ENCODE assay signal across 9 cellular contexts in genomic region chr17:77456951-77457548, GRCh38.
DNase-seq lines count a peak whose midpoint lies in the region; ATAC-seq, FAIRE-seq and TF ChIP-seq lines count a peak whose summit lies in the region.
"Had no signal": no experiment of that assay in that cellular context is flagged by ENCODE, and none has a peak within 500 bp of the region (broad histone marks: within the 10 kb centered on the region; RNA-seq: fewer than 3 reads in every experiment).

No MANE protein-coding gene starts in this region.

- CTCF ChIA-PET in CD4-positive, alpha-beta memory T cell (lab: Charles Lee; ENCODE audit: partially characterized antibody), result interaction anchor here (0.8 to 2.4 kb wide), 4 partner anchors 12 to 57 kb away, joined by 4 to 22 read pairs (median 6); no protein-coding TSS in a partner anchor
- CTCF ChIA-PET in IMR-90 (lab: Yijun Ruan, JAX), result no interaction called here

- H3K56ac ChIP-seq in IMR-90 (ENCODE audit: extremely low read depth, insufficient read depth, low read length), result no peak overlapping the region

- H4K91ac ChIP-seq in IMR-90 (ENCODE audit: insufficient read depth, low read depth, low read length) (no peak overlapping the region), neuronal stem cell (ENCODE audit: low read depth, low read length, poor library complexity) (no peak overlapping the region)

- intact Hi-C loops in CD4-positive, alpha-beta memory T cell (cut with micrococcal nuclease), result loop anchor here (1.0 to 5.0 kb wide), 3 partner anchors 8 to 55 kb away; no protein-coding TSS in a partner anchor
- intact Hi-C loops in IMR-90 (cut with micrococcal nuclease), result no loop called here

- H3K4me3 ChIP-seq in CD4-positive, alpha-beta memory T cell (ENCODE audit: low read length in 2 of 2), result peak overlapping the region; percentile 73 to 94
- H3K4me3 ChIP-seq in IMR-90 (ENCODE audit: insufficient read depth, low read depth, low read length) (no peak overlapping the region), astrocyte (ENCODE audit: insufficient read depth, low read depth, low read length) (no peak overlapping the region), neuronal stem cell (ENCODE audit: low read length in 2 of 2) (no peak overlapping the region)

- BruUV-seq in IMR-90 (replicated peaks; lab: Mats Ljungman, UMichigan), result no TSS peak

- H3K4me3 Mint-ChIP-seq in CD4-positive, alpha-beta memory T cell, result peak overlapping the region; percentile 90 to 100 (median 96)
- no peak overlapping the region for H3K4me3 Mint-ChIP-seq in astrocyte (ENCODE audit: unreplicated experiment)

- peaks cover 98% of the 10 kb centered on the region for H3K79me2 ChIP-seq in astrocyte (ENCODE audit: insufficient read depth, low read length)

- H3K79me1 ChIP-seq in IMR-90 (ENCODE audit: low read depth in 1 of 2, low read length in 2 of 2) (peaks cover 39 to 95% of the 10 kb centered on the region in 2 experiments), neuronal stem cell (ENCODE audit: low read depth, low read length) (peaks cover 25% of the 10 kb centered on the region)

- H2BK5ac ChIP-seq in IMR-90 (ENCODE audit: low read depth, low read length, poor library complexity, severe bottlenecking) (no peak overlapping the region), neuronal stem cell (ENCODE audit: low read length) (peak overlapping the region; percentile 2)

- TF ChIP-seq CTCF in IMR-90 (conservative IDR thresholded peaks at IDR 0.05; ENCODE audit: low read depth, low read length), result no peak
- no peak for TF ChIP-seq CTCF in astrocyte (IDR thresholded peaks at IDR 0.05; ENCODE audit: insufficient read depth, low read depth, low read length)

- POLR2A ChIA-PET in CD4-positive, alpha-beta memory T cell (lab: Charles Lee; ENCODE audit: partially characterized antibody), result interaction anchor here (0.7 to 71.9 kb wide), 8 partner anchors 9 to 128 kb away, joined by 3 to 6031 read pairs (median 12); no protein-coding TSS in a partner anchor
- POLR2A ChIA-PET in IMR-90 (lab: Charles Lee; ENCODE audit: unreplicated experiment), result no interaction called here

- H3K9ac ChIP-seq in IMR-90 (ENCODE audit: low read depth, low read length) (no peak overlapping the region), astrocyte (ENCODE audit: low read length) (peak overlapping the region; percentile 76), neuronal stem cell (ENCODE audit: low read depth, low read length, poor library complexity) (no peak overlapping the region)

- peaks cover 0 to 3% (median 0%) of the 10 kb centered on the region in 8 donors for H3K9me3 Mint-ChIP-seq in CD4-positive, alpha-beta memory T cell
- no peaks in the 10 kb centered on the region for H3K9me3 Mint-ChIP-seq in astrocyte (ENCODE audit: unreplicated experiment)

- TF ChIP-seq POLR2A in IMR-90 (IDR thresholded peaks at IDR 0.05; ENCODE audit: low read depth, low read length) (no peak), erythroblast (IDR thresholded peaks at IDR 0.05; ENCODE audit: low read length) (no peak)

- H2AK9ac ChIP-seq in IMR-90 (replicated peaks; ENCODE audit: low read depth, low read length, poor library complexity), result peak overlapping the region; percentile 19

- H3K9me1 ChIP-seq in IMR-90 (ENCODE audit: insufficient read depth, low read length), result peaks cover 52% of the 10 kb centered on the region

- no peaks in the 10 kb centered on the region for H3K27me3 ChIP-seq in CD4-positive, alpha-beta memory T cell (ENCODE audit: insufficient read depth, low read length)
- H3K27me3 ChIP-seq in IMR-90 (ENCODE audit: control insufficient read depth, insufficient read depth, low read length) (no peaks in the 10 kb centered on the region), astrocyte (ENCODE audit: insufficient read depth, low read length) (no peaks in the 10 kb centered on the region), neuronal stem cell (ENCODE audit: control insufficient read depth in 3 of 3, insufficient read depth in 3 of 3, low read depth in 1 of 3, low read length in 3 of 3) (no peaks in the 10 kb centered on the region)

- H2BK15ac ChIP-seq in IMR-90 (ENCODE audit: low read depth, low read length) (no peak overlapping the region), neuronal stem cell (ENCODE audit: low read length) (no peak overlapping the region)

- H3K36me3 ChIP-seq in CD4-positive, alpha-beta memory T cell (ENCODE audit: insufficient read depth, low read length), result peaks cover 6% of the 10 kb centered on the region
- H3K36me3 ChIP-seq in IMR-90 (ENCODE audit: control insufficient read depth, insufficient read depth, low read length), result peaks cover 11% of the 10 kb centered on the region
- no peaks in the 10 kb centered on the region for H3K36me3 ChIP-seq in astrocyte (ENCODE audit: insufficient read depth, low read length)
- peaks cover 8 to 34% of the 10 kb centered on the region in 2 donors for H3K36me3 ChIP-seq in neuronal stem cell (replicated peaks in 1 of 2; ENCODE audit: control insufficient read depth in 2 of 2, insufficient read depth in 2 of 2, low read length in 2 of 2)

- H3K14ac ChIP-seq in IMR-90 (replicated peaks; ENCODE audit: low read depth, low read length), result no peak overlapping the region
- H3K14ac ChIP-seq in neuronal stem cell (ENCODE audit: low read length), result no peak overlapping the region

- H3K4ac ChIP-seq in IMR-90 (ENCODE audit: low read depth, low read length), result no peak overlapping the region; the same call in 1 of the 2 replicates
- H3K4ac ChIP-seq in neuronal stem cell (ENCODE audit: low read length), result no peak overlapping the region

- no peak overlapping the region for H3K23ac ChIP-seq in IMR-90 (ENCODE audit: low read depth, low read length)
- no peak overlapping the region for H3K23ac ChIP-seq in neuronal stem cell (ENCODE audit: low read depth, low read length, poor library complexity)

- no peak overlapping the region for H4K5ac ChIP-seq in IMR-90 (ENCODE audit: low read depth, low read length)

- H2BK20ac ChIP-seq in IMR-90 (ENCODE audit: low read depth, low read length), result no peak overlapping the region

- peaks cover 31 to 92% (median 55%) of the 10 kb centered on the region in 4 donors for H3K4me1 Mint-ChIP-seq in CD4-positive, alpha-beta memory T cell
- H3K4me1 Mint-ChIP-seq in astrocyte (ENCODE audit: low read depth, unreplicated experiment), result peaks cover 37% of the 10 kb centered on the region

- ATAC-seq in IMR-90 (ENCODE audit: low read depth), result no peak
- ATAC-seq in GM21786 (IDR thresholded peaks at IDR 0.05; ENCODE audit: unreplicated experiment), result no peak

- WGBS in IMR-90 (ENCODE audit: extremely low coverage in 2 of 2, insufficient read length in 1 of 2), 2 experiments, result 89% methylated on average over 13 of the region's 18 CpGs; no CpG with 5 or more reads in 1 of the 2 experiments
- no CpG with 5 or more reads among the region's 18 CpGs for WGBS in neuronal stem cell (ENCODE audit: extremely low coverage in 2 of 2, insufficient read length in 2 of 2, insufficient replicate concordance in 1 of 2), 2 donors

- TF ChIP-seq RAD21 in IMR-90 (IDR thresholded peaks at IDR 0.05; ENCODE audit: low read length), result no peak

- H3K4me2 ChIP-seq in IMR-90 (ENCODE audit: low read depth, low read length), result no peak overlapping the region
- H3K4me2 ChIP-seq in astrocyte (ENCODE audit: low read length), result no peak overlapping the region
- H3K4me2 ChIP-seq in neuronal stem cell (ENCODE audit: insufficient read depth, low read length, poor library complexity, severe bottlenecking), result no peak overlapping the region

- H3K27ac Mint-ChIP-seq in CD4-positive, alpha-beta memory T cell, result peak overlapping the region; percentile 90 to 100 (median 98)
- no peak overlapping the region for H3K27ac Mint-ChIP-seq in astrocyte (ENCODE audit: unreplicated experiment)

- no peak overlapping the region for H2BK12ac ChIP-seq in neuronal stem cell (ENCODE audit: low read length)

- H2BK120ac ChIP-seq in IMR-90 (ENCODE audit: low read depth, low read length), result no peak overlapping the region
- no peak overlapping the region for H2BK120ac ChIP-seq in neuronal stem cell (ENCODE audit: low read depth, low read length)

- H3K9me3 ChIP-seq in CD4-positive, alpha-beta memory T cell (ENCODE audit: control insufficient read depth in 1 of 2, low read length in 2 of 2), result no peaks in the 10 kb centered on the region
- H3K9me3 ChIP-seq in IMR-90 (ENCODE audit: control insufficient read depth, insufficient read depth, low read length) (no peaks in the 10 kb centered on the region), astrocyte (ENCODE audit: insufficient read depth, low read depth, low read length) (no peaks in the 10 kb centered on the region), neuronal stem cell (replicated peaks in 1 of 2; ENCODE audit: control insufficient read depth in 2 of 2, insufficient read depth in 1 of 2, low read depth in 1 of 2, low read length in 2 of 2) (no peaks in the 10 kb centered on the region)

- H4K8ac ChIP-seq in IMR-90 (ENCODE audit: low read depth in 2 of 2, low read length in 2 of 2), result no peak overlapping the region
- H4K8ac ChIP-seq in neuronal stem cell (ENCODE audit: low read depth, low read length), result no peak overlapping the region

- no peaks in the 10 kb centered on the region for H3K27me3 Mint-ChIP-seq in CD4-positive, alpha-beta memory T cell
- H3K27me3 Mint-ChIP-seq in astrocyte (ENCODE audit: low read depth, unreplicated experiment), result no peaks in the 10 kb centered on the region

- peaks cover 99% of the 10 kb centered on the region for H4K20me1 ChIP-seq in IMR-90 (ENCODE audit: insufficient read depth, low read length)
- peaks cover 97% of the 10 kb centered on the region for H4K20me1 ChIP-seq in astrocyte (ENCODE audit: insufficient read depth, low read length)

- H3K27ac ChIP-seq in CD4-positive, alpha-beta memory T cell (ENCODE audit: low read depth, low read length), result peak overlapping the region; percentile 73
- H3K27ac ChIP-seq in IMR-90 (ENCODE audit: insufficient read depth, low read length), result no peak overlapping the region
- H3K27ac ChIP-seq in astrocyte (ENCODE audit: low read depth, low read length), result peak overlapping the region; percentile 88
- H3K27ac ChIP-seq in neuronal stem cell (replicated peaks; ENCODE audit: low read length), result no peak overlapping the region

- no peak for FAIRE-seq in astrocyte (lab: Jason Lieb, UNC)

- dilution Hi-C loops in IMR-90 (cut with HindIII; ENCODE audit: low sequenced_read_pairs, unreplicated experiment), result no loop called here

- peaks cover 26 to 61% of the 10 kb centered on the region in 2 donors for H3K36me3 Mint-ChIP-seq in CD4-positive, alpha-beta memory T cell
- peaks cover 5% of the 10 kb centered on the region for H3K36me3 Mint-ChIP-seq in astrocyte (ENCODE audit: low read depth, unreplicated experiment)

- H3K18ac ChIP-seq in IMR-90 (ENCODE audit: low read depth, low read length), result no peak overlapping the region
- H3K18ac ChIP-seq in neuronal stem cell (ENCODE audit: low read length), result no peak overlapping the region

- in situ Hi-C loops in IMR-90 (cut with MboI; ENCODE audit: low sequenced_read_pairs), result no loop called here

- H2AK5ac ChIP-seq in IMR-90 (ENCODE audit: low read depth, low read length) (no peak overlapping the region; the same call in 1 of the 2 replicates), neuronal stem cell (ENCODE audit: low read depth, low read length) (no peak overlapping the region)

- no peak overlapping the region for H2AFZ ChIP-seq in IMR-90 (replicated peaks; ENCODE audit: low read length, poor library complexity)
- no peak overlapping the region for H2AFZ ChIP-seq in astrocyte (ENCODE audit: low read depth, low read length)
- H2AFZ ChIP-seq in neuronal stem cell (ENCODE audit: low read length), result no peak overlapping the region

- DNase-seq in CD4-positive, alpha-beta memory T cell, result peak in 1 of 5 donors; percentile 64
- DNase-seq in IMR-90, result no peak
- no peak for DNase-seq in astrocyte (ENCODE audit: low read depth)
- DNase-seq in neuronal stem cell (ENCODE audit: low spot score), result no peak
- DNase-seq in erythroblast (lab: John Stamatoyannopoulos, UW), result no peak
- DNase-seq in iPS-NIHi7 (ENCODE audit: extremely low spot score), result no peak
- DNase-seq in NCI-H2107 treated with DMSO at 0.1 percent for 48 hours (lab: John Stamatoyannopoulos, UW; ENCODE audit: unreplicated experiment), result no peak
- DNase-seq: NCI-H2029 treated with DMSO at 0.1 percent for 48 hours had no signal

- peaks cover 74% of the 10 kb centered on the region for H3K4me1 ChIP-seq in CD4-positive, alpha-beta memory T cell (ENCODE audit: insufficient read depth, low read length)
- peaks cover 63% of the 10 kb centered on the region for H3K4me1 ChIP-seq in IMR-90 (ENCODE audit: control insufficient read depth, insufficient read depth, low read length)
- H3K4me1 ChIP-seq in astrocyte (ENCODE audit: insufficient read depth, low read length), result peaks cover 66% of the 10 kb centered on the region
- H3K4me1 ChIP-seq in neuronal stem cell (ENCODE audit: control insufficient read depth in 2 of 2, insufficient read depth in 1 of 2, low read depth in 1 of 2, low read length in 2 of 2), result peaks cover 34 to 44% of the 10 kb centered on the region in 2 donors

Comparison
In these comparisons a context has a peak if more than half of its experiments do, and no peak if none do; other contexts are left out.
1. H3K27ac ChIP-seq: peak in CD4-positive, alpha-beta memory T cell (single experiment) and astrocyte (single experiment); none in IMR-90 (single experiment) and neuronal stem cell (single experiment).
2. H3K4me3 ChIP-seq: peak in CD4-positive, alpha-beta memory T cell (2 of 2); none in IMR-90 (single experiment), astrocyte (single experiment) and neuronal stem cell (0 of 2).